Comparison of ENCODE assay signal across 8 cellular contexts in genomic region chr4:141636771-141637460, GRCh38. TPM values are rescaled to one million over a fixed set of nuclear protein-coding genes. Genes with fewer than 3 reads are reported as not detected.
DNase-seq lines count a peak whose midpoint lies in the region; ATAC-seq and TF ChIP-seq lines count a peak whose summit lies in the region.

No MANE protein-coding gene starts in this region.

- H3K27me3 Mint-ChIP-seq in brain: peaks cover 51% of the 10 kb centered on the region

- H3K4me1 ChIP-seq in Peyer's patch: peaks cover 0 to 17% (median 0%) of the 10 kb centered on the region in 4 donors

- H3K27ac ChIP-seq in Peyer's patch: peak overlapping the region; percentile 80 to 95 (median 90)

- H3K4me3 ChIP-seq in Peyer's patch: peak overlapping the region; percentile 73 to 97 (median 82)

- H3K36me3 Mint-ChIP-seq in brain: no peaks in the 10 kb centered on the region

- H3K9me3 ChIP-seq in Peyer's patch: no peaks in the 10 kb centered on the region

- peaks cover 8% of the 10 kb centered on the region for H3K4me1 Mint-ChIP-seq in brain

- ATAC-seq in GM18873 (IDR thresholded peaks at IDR 0.05; ENCODE audit: low FRiP score, unreplicated experiment) (peak; percentile 37), HG03025 (IDR thresholded peaks at IDR 0.05; ENCODE audit: low FRiP score, unreplicated experiment) (peak; percentile 50)

- no peak for TF ChIP-seq CTCF in Peyer's patch (IDR thresholded peaks at IDR 0.05)
- no peak for TF ChIP-seq CTCF in brain (conservative IDR thresholded peaks at IDR 0.05)

- H3K27me3 ChIP-seq in Peyer's patch: no peaks in the 10 kb centered on the region

- H3K4me3 Mint-ChIP-seq in brain: peak overlapping the region; percentile 89 to 97 (median 93)

- no peaks in the 10 kb centered on the region for H3K36me3 ChIP-seq in Peyer's patch

- no peak for TF ChIP-seq POLR2A in Peyer's patch (IDR thresholded peaks at IDR 0.05)

- peak overlapping the region in 3 of 5 experiments; percentile 13 to 37 (median 13) for H3K27ac Mint-ChIP-seq in brain

- H3K9me3 Mint-ChIP-seq in brain: peaks cover 0 to 2% (median 0%) of the 10 kb centered on the region in 5 experiments

- peak; percentile 39 for DNase-seq in CD1c-positive myeloid dendritic cell (ENCODE audit: extremely low spot score)
- DNase-seq in Peyer's patch: peak; percentile 41 to 78 (median 72)
- peak; percentile 73 for DNase-seq in islet precursor cell
- peak; percentile 14 for DNase-seq in stimulated activated CD4-positive, alpha-beta T cell treated with anti-CD3 and anti-CD28 coated beads, Interleukin-1b, Interleukin-23, amount 100 ng/mL, for 48 hours
- no peak for DNase-seq in effector CD8-positive, alpha-beta T cell (lab: John Stamatoyannopoulos, UW)

RNA-seq across cellular contexts. Expression of gene IL15, which starts 0.5 kb away (rescaled TPM):
- 10 to 100 TPM; 12.7 to 18.2 (median 15.9) TPM for total RNA-seq in Peyer's patch
- not detected for polyA plus RNA-seq in brain (ENCODE audit: insufficient read depth, low read depth, low replicate concordance)
